In the genomic region with DNA sequence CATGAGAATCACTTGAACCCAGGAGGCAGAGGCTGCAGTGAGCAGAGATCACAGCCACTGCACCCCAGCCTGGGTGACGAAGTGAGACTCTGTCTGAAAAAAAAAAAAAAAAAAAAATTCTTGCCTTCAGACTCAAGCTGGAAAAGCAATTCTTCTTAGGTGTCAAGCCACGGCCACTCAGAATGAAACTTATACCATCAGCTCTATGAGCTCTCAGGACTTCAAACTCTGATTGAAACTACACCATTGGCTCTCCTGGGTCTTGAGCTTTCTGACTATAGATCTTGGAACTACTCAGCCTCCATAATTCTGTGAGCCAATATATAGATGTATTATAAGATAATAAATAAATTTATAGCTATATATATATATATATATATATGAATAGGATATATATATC, we compare ENCODE assay signal across 17 cellular contexts. TPM values are rescaled to one million over a fixed set of nuclear protein-coding genes. Genes with fewer than 3 reads are reported as not detected.
"Had no signal": no experiment of that assay in that cellular context is flagged by ENCODE, and none has a peak within 500 bp of the region (broad histone marks: within the 10 kb centered on the region; RNA-seq: fewer than 3 reads in every experiment).

No MANE protein-coding gene starts in this region.

- H3K9me3 Mint-ChIP-seq: neural crest cell had no signal

- DNase-seq: activated CD4-positive, alpha-beta T cell treated with anti-CD3 and anti-CD28 coated beads, Interleukin-2, amount 50 U/mL, for 1 hour; activated CD4-positive, CD25-positive, alpha-beta regulatory T cell; activated CD8-positive, alpha-beta memory T cell treated with anti-CD3 and anti-CD28 coated beads for 24 hours; activated CD8-positive, alpha-beta memory T cell treated with anti-CD3 and anti-CD28 coated beads, Interleukin-2, amount 50 U/mL, for 48 hours; activated gamma-delta T cell treated with Interleukin-2 at 50 U/mL for 16 hours; body of pancreas; effector memory CD8-positive, alpha-beta T cell; esophagus squamous epithelium; mesenchymal stem cell; mucosa of descending colon; naive B cell; retina; stimulated activated naive CD4-positive, alpha-beta T cell treated with Interleukin-2 at 50 U/mL for 16 hours; T1000 had no signal

- H3K36me3 Mint-ChIP-seq: activated naive CD8-positive, alpha-beta T cell; naive B cell had no signal

- H3K4me1 Mint-ChIP-seq: naive B cell, neural crest cell had no signal

- ATAC-seq: body of pancreas; effector memory CD8-positive, alpha-beta T cell; mucosa of descending colon had no signal

- H3K27ac Mint-ChIP-seq: activated naive CD8-positive, alpha-beta T cell; effector memory CD8-positive, alpha-beta T cell; naive B cell had no signal

- H3K4me3 Mint-ChIP-seq: activated naive CD8-positive, alpha-beta T cell; effector memory CD8-positive, alpha-beta T cell; naive B cell; neural crest cell had no signal

- H3K27me3 Mint-ChIP-seq: effector memory CD8-positive, alpha-beta T cell; naive B cell had no signal

RNA-seq across cellular contexts. Expression of gene FGF10, which starts 12.9 kb away (rescaled TPM):
- total RNA-seq: dermis microvascular lymphatic vessel endothelial cell had no signal
